In the genomic region with DNA sequence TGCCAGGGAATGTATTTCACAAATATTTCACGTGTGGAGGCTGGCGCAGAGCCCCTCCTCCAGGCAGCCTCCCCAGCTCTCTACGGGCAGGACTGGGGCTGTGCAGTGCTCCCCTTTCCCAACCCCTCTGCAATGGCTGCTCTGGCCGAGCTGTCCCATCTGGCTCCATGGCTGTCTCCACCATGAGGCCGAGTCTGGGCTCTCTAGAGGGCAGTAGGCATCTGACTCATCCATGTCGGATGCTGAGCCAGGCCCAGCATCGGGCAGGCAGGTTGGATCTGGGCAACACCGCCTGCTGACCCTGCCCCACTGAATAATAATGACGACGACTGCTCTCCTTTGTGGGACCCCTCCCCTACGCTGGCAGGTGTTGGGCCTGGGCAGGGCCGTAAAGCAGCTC, we compare ENCODE assay signal across 1 cellular context.
TF ChIP-seq lines count a peak whose summit lies in the region.

No MANE protein-coding gene starts in this region.

TF ChIP-seq in endothelial cell of umbilical vein, 7 proteins besides CTCF, POLR2A, EP300 and RAD21:
- TF ChIP-seq, protein P1, sequence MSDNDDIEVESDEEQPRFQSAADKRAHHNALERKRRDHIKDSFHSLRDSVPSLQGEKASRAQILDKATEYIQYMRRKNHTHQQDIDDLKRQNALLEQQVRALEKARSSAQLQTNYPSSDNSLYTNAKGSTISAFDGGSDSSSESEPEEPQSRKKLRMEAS (IDR thresholded peaks at IDR 0.05; ENCODE audit: insufficient read depth, insufficient read length) = no peak
- TF ChIP-seq MYC (IDR thresholded peaks at IDR 0.05; ENCODE audit: low read depth, low read length) (no peak), JUN (IDR thresholded peaks at IDR 0.05; ENCODE audit: borderline replicate concordance, insufficient read depth, insufficient read length, low read depth) (no peak), EZH2 (IDR thresholded peaks at IDR 0.05; ENCODE audit: borderline replicate concordance, low read depth, low read length, severe bottlenecking) (no peak), GATA2 (IDR thresholded peaks at IDR 0.05; ENCODE audit: insufficient read depth, insufficient read length, low read depth, low read length) (no peak), POLR2AphosphoS5 (IDR thresholded peaks at IDR 0.05; ENCODE audit: insufficient read depth, low read depth, low read length) (no peak), FOS (IDR thresholded peaks at IDR 0.05; ENCODE audit: borderline replicate concordance, insufficient read depth, low read length) (no peak)
